ENCODE assay signal across 16 cellular contexts in the genomic region with DNA sequence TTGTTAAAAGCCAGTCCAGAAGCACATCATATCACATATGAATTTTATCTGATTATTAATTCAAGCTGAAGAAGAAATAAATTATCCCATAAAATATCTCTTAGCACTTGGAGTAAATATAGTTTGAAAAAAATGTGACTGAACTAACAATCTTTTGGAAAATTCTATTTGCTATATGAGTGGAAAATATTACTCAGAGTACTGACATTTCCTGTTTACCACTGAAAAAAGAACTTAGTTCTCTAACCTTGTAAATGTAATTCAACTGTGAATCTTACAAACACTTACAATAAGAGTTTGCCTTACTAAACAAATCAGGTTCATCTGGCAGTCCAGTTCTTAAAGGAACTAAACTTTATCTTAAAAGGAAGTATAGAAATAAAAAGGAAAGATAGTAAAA. TPM values are rescaled to one million over a fixed set of nuclear protein-coding genes. Genes with fewer than 3 reads are reported as not detected.
A peak's percentile ranks its signal among the peaks of the same experiment; 100 is the strongest.
DNase-seq lines count a peak whose midpoint lies in the region; ATAC-seq and TF ChIP-seq lines count a peak whose summit lies in the region.
"Had no signal": no experiment of that assay in that cellular context is flagged by ENCODE, and none has a peak within 500 bp of the region (broad histone marks: within the 10 kb centered on the region; RNA-seq: fewer than 3 reads in every experiment).

No MANE protein-coding gene starts in this region.

- H2AFZ ChIP-seq in IMR-90 (replicated peaks; ENCODE audit: low read length, poor library complexity) = no peak overlapping the region

- POLR2A ChIA-PET in IMR-90 (lab: Charles Lee; ENCODE audit: unreplicated experiment) = no interaction called here

- H3K4ac ChIP-seq in IMR-90 (ENCODE audit: low read depth, low read length) = no peak overlapping the region

- no peaks in the 10 kb centered on the region for H3K9me1 ChIP-seq in IMR-90 (ENCODE audit: insufficient read depth, low read length)

- no peak overlapping the region for H2AK5ac ChIP-seq in IMR-90 (ENCODE audit: low read depth, low read length)

- H3K9ac ChIP-seq in IMR-90 (ENCODE audit: low read depth, low read length) = no peak overlapping the region

- peaks cover 40% of the 10 kb centered on the region for H3K4me1 Mint-ChIP-seq in mesothelial cell of epicardium

- H3K4me3 ChIP-seq in IMR-90 (ENCODE audit: insufficient read depth, low read depth, low read length) = no peak overlapping the region
- no peak overlapping the region for H3K4me3 ChIP-seq in cardiac fibroblast (replicated peaks in 1 of 2; ENCODE audit: low read depth in 2 of 2, low read length in 2 of 2)
- no peak overlapping the region for H3K4me3 ChIP-seq in right cardiac atrium (ENCODE audit: low read length)
- H3K4me3 ChIP-seq: esophagus squamous epithelium, mucosa of descending colon had no signal

- no peak overlapping the region for H2BK120ac ChIP-seq in IMR-90 (ENCODE audit: low read depth, low read length)

- in situ Hi-C loops in IMR-90 (cut with MboI; ENCODE audit: low sequenced_read_pairs) = no loop called here
- in situ Hi-C loops in G401 (cut with HindIII; ENCODE audit: low sequenced_read_pairs) = no loop called here

- H3K4me1 ChIP-seq in IMR-90 (ENCODE audit: control insufficient read depth, insufficient read depth, low read length) = no peaks in the 10 kb centered on the region; the same call in 1 of the 2 replicates
- no peaks in the 10 kb centered on the region for H3K4me1 ChIP-seq in right cardiac atrium (ENCODE audit: control insufficient read depth, insufficient read depth, low read length)
- H3K4me1 ChIP-seq: esophagus squamous epithelium had no signal

- TF ChIP-seq RAD21 in IMR-90 (IDR thresholded peaks at IDR 0.05; ENCODE audit: low read length) = no peak

- no peak overlapping the region for H3K23ac ChIP-seq in IMR-90 (ENCODE audit: low read depth, low read length)

- no peak overlapping the region for H3K18ac ChIP-seq in IMR-90 (ENCODE audit: low read depth, low read length)

- no peak overlapping the region for H3K4me2 ChIP-seq in IMR-90 (ENCODE audit: low read depth, low read length)

- H3K27me3 ChIP-seq in IMR-90 (ENCODE audit: control insufficient read depth, insufficient read depth, low read length) (no peaks in the 10 kb centered on the region), right cardiac atrium (ENCODE audit: control insufficient read depth, insufficient read depth) (no peaks in the 10 kb centered on the region)
- H3K27me3 ChIP-seq: esophagus squamous epithelium had no signal

- no peak overlapping the region for H3K14ac ChIP-seq in IMR-90 (replicated peaks; ENCODE audit: low read depth, low read length)

- peak; percentile 61 for ATAC-seq in IMR-90 (ENCODE audit: low read depth)
- ATAC-seq in right cardiac atrium = no peak
- ATAC-seq: mucosa of descending colon had no signal

- peak overlapping the region; percentile 93 for H3K27ac Mint-ChIP-seq in mesothelial cell of epicardium
- H3K27ac Mint-ChIP-seq: activated CD4-positive, alpha-beta memory T cell treated with anti-CD3 and anti-CD28 coated beads, Interleukin-2, amount 10 ng/mL, durations not matched to agents 7 days and 5 days had no signal

- TF ChIP-seq CTCF in IMR-90 (conservative IDR thresholded peaks at IDR 0.05; ENCODE audit: low read depth, low read length) (no peak), cardiac fibroblast (IDR thresholded peaks at IDR 0.05; ENCODE audit: low read depth, low read length) (no peak), mesothelial cell of epicardium (IDR thresholded peaks at IDR 0.05; ENCODE audit: unreplicated experiment) (no peak)

- no peak for TF ChIP-seq POLR2A in IMR-90 (IDR thresholded peaks at IDR 0.05; ENCODE audit: low read depth, low read length)

- H2BK5ac ChIP-seq in IMR-90 (ENCODE audit: low read depth, low read length, poor library complexity, severe bottlenecking) = peak overlapping the region; percentile 80

- no TSS peak for BruUV-seq in IMR-90 (replicated peaks; lab: Mats Ljungman, UMichigan)

- H3K4me3 Mint-ChIP-seq in mesothelial cell of epicardium = no peak overlapping the region
- H3K4me3 Mint-ChIP-seq: activated CD4-positive, alpha-beta memory T cell treated with anti-CD3 and anti-CD28 coated beads, Interleukin-2, amount 10 ng/mL, durations not matched to agents 7 days and 5 days; central memory CD8-positive, alpha-beta T cell had no signal

- no peak overlapping the region for H3K56ac ChIP-seq in IMR-90 (ENCODE audit: extremely low read depth, insufficient read depth, low read length)

- peaks cover 28% of the 10 kb centered on the region for H3K9me3 Mint-ChIP-seq in mesothelial cell of epicardium

- no peaks in the 10 kb centered on the region for H3K27me3 Mint-ChIP-seq in mesothelial cell of epicardium (ENCODE audit: low read depth)

- DNase-seq in AG20443 (ENCODE audit: low spot score) = peak; percentile 13
- peak; percentile 66 for DNase-seq in IMR-90
- DNase-seq in cardiac fibroblast (ENCODE audit: low read depth in 2 of 2) = peak; percentile 75 to 77
- DNase-seq in mesothelial cell of epicardium (ENCODE audit: low spot score in 2 of 2, unreplicated experiment in 2 of 2) = no peak
- DNase-seq in right cardiac atrium = no peak
- DNase-seq in G401 (ENCODE audit: low spot score) = no peak
- DNase-seq in NOMO-1 treated with dmso at 0.1 percent for 144 hours (lab: John Stamatoyannopoulos, UW; ENCODE audit: unreplicated experiment) = no peak
- no peak for DNase-seq in NCI-H510A (lab: John Stamatoyannopoulos, UW)
- DNase-seq: activated CD4-positive, alpha-beta memory T cell treated with anti-CD3 and anti-CD28 coated beads, Interleukin-2, amount 10 ng/mL, durations not matched to agents 7 days and 5 days; esophagus squamous epithelium; mucosa of descending colon; NCI-H1105; NCI-H2227 treated with DMSO at 0.1 percent for 48 hours; retina; T-helper 9 cell had no signal

- no peak overlapping the region for H2AK9ac ChIP-seq in IMR-90 (replicated peaks; ENCODE audit: low read depth, low read length, poor library complexity)

- CTCF ChIA-PET in IMR-90 (lab: Yijun Ruan, JAX) = no interaction called here

- dilution Hi-C loops in IMR-90 (cut with HindIII; ENCODE audit: low sequenced_read_pairs, unreplicated experiment) = no loop called here

- no peak overlapping the region for H4K91ac ChIP-seq in IMR-90 (ENCODE audit: insufficient read depth, low read depth, low read length)

- H3K9me3 ChIP-seq in IMR-90 (ENCODE audit: control insufficient read depth, insufficient read depth, low read length) (no peaks in the 10 kb centered on the region), right cardiac atrium (ENCODE audit: control insufficient read depth, low read length) (no peaks in the 10 kb centered on the region)
- H3K9me3 ChIP-seq: mucosa of descending colon had no signal

- peaks cover 39% of the 10 kb centered on the region for H3K36me3 Mint-ChIP-seq in mesothelial cell of epicardium

- peak overlapping the region in 1 of 2 experiments; percentile 45; a peak in 1 of 4 replicates for H4K8ac ChIP-seq in IMR-90 (ENCODE audit: low read depth in 2 of 2, low read length in 2 of 2)

- H4K20me1 ChIP-seq in IMR-90 (ENCODE audit: insufficient read depth, low read length) = no peaks in the 10 kb centered on the region

- no peak overlapping the region for H2BK15ac ChIP-seq in IMR-90 (ENCODE audit: low read depth, low read length)

- H3K27ac ChIP-seq in IMR-90 (ENCODE audit: insufficient read depth, low read length) = no peak overlapping the region
- H3K27ac ChIP-seq in right cardiac atrium (ENCODE audit: low read length) = no peak overlapping the region
- H3K27ac ChIP-seq: esophagus squamous epithelium had no signal

- H2BK20ac ChIP-seq in IMR-90 (ENCODE audit: low read depth, low read length) = peak overlapping the region; percentile 78; the same call in 1 of the 2 replicates

- intact Hi-C loops in IMR-90 (cut with micrococcal nuclease) (loop anchor here (5.0 kb wide), 1 partner anchor 35 kb away; no protein-coding TSS in a partner anchor), right cardiac atrium (cut with DNase I) (no loop called here)

- no peaks in the 10 kb centered on the region for H3K79me1 ChIP-seq in IMR-90 (ENCODE audit: low read depth in 1 of 2, low read length in 2 of 2)

- H3K36me3 ChIP-seq in IMR-90 (ENCODE audit: control insufficient read depth, insufficient read depth, low read length) = peaks cover 3% of the 10 kb centered on the region; the same call in 1 of the 2 replicates

- H4K5ac ChIP-seq in IMR-90 (ENCODE audit: low read depth, low read length) = no peak overlapping the region

TF ChIP-seq in IMR-90, 13 proteins besides CTCF, POLR2A, EP300 and RAD21 (continues in another document):
- no peak for TF ChIP-seq RFX5 (IDR thresholded peaks at IDR 0.05; ENCODE audit: low read depth, low read length)
- TF ChIP-seq NFE2L2 (IDR thresholded peaks at IDR 0.05; ENCODE audit: low read depth, low read length) = no peak
- TF ChIP-seq CEBPB (IDR thresholded peaks at IDR 0.05; ENCODE audit: low read depth, low read length) = no peak
- no peak for TF ChIP-seq CHD1 (IDR thresholded peaks at IDR 0.05; ENCODE audit: low read depth, low read length)
- TF ChIP-seq RCOR1 (IDR thresholded peaks at IDR 0.05; ENCODE audit: insufficient replicate concordance, low read length) = no peak
- no peak for TF ChIP-seq MAZ (IDR thresholded peaks at IDR 0.05; ENCODE audit: borderline replicate concordance, low read depth, low read length)
- TF ChIP-seq ELK1 (IDR thresholded peaks at IDR 0.05; ENCODE audit: borderline replicate concordance, low read depth, low read length) = no peak
- TF ChIP-seq FOS (IDR thresholded peaks at IDR 0.05; ENCODE audit: low read depth, low read length) = no peak

RNA-seq across cellular contexts. Expression of gene MOXD1, which starts 44.2 kb away (rescaled TPM):
- total RNA-seq in IMR-90 (2012; rRNA removed) (10.0 and 10.6 TPM in 2 replicates), mesothelial cell of epicardium (110 to 113 TPM (median 111 TPM) in 3 replicates), right cardiac atrium (1 to 10 TPM; 1.1 to 2.4 (median 2.0) TPM)
- polyA plus RNA-seq in IMR-90 (2012; rRNA removed) (16.5 and 19.4 TPM in 2 replicates), right cardiac atrium (1.2 TPM)
- 9.7 and 11.3 TPM in 2 replicates for polyA plus RNA-seq in IMR-90 (2012; cell fraction: cytosol; rRNA removed)
- polyA plus RNA-seq in IMR-90 (2012; cell fraction: nucleus; rRNA removed; ENCODE audit: low replicate concordance) = 2.0 and 13.7 TPM in 2 replicates
- not detected in 2 replicates for total RNA-seq in G401 (2014; rRNA removed; shearing (Covaris generic))
- total RNA-seq: activated CD4-positive, alpha-beta memory T cell treated with anti-CD3 and anti-CD28 coated beads, Interleukin-2, amount 10 ng/mL, durations not matched to agents 7 days and 5 days had no signal

Comparison
In these comparisons a context has a peak if more than half of its experiments do, and no peak if none do; other contexts are left out.
1. DNase-seq: peak in AG20443 (single experiment), IMR-90 (single experiment) and cardiac fibroblast (2 of 2); none in mesothelial cell of epicardium (0 of 2), right cardiac atrium (0 of 3), G401 (single experiment), NOMO-1 treated with dmso at 0.1 percent for 144 hours (single experiment) and NCI-H510A (single experiment).